Comparison of ENCODE assay signal across 1 cellular context in genomic region chr12:54337854-54338650, GRCh38.
TF ChIP-seq lines count a peak whose summit lies in the region.

No MANE protein-coding gene starts in this region.

TF ChIP-seq in GM23338, 12 proteins besides CTCF, POLR2A, EP300 and RAD21 (continued from another document):
- TF ChIP-seq ZNF462 (CRISPR knock-in tag; IDR thresholded peaks at IDR 0.05) (no peak), POLR2AphosphoS5 (IDR thresholded peaks at IDR 0.05; ENCODE audit: low read depth) (no peak), ZNF331 (CRISPR knock-in tag; IDR thresholded peaks at IDR 0.05; ENCODE audit: low read depth) (no peak), EZH2 (IDR thresholded peaks at IDR 0.05; ENCODE audit: low read depth, unreplicated experiment) (no peak), JUNB (IDR thresholded peaks at IDR 0.05; ENCODE audit: unreplicated experiment) (no peak), STAT1 (IDR thresholded peaks at IDR 0.05; ENCODE audit: unreplicated experiment) (no peak), ZNF114 (CRISPR knock-in tag; IDR thresholded peaks at IDR 0.05) (no peak), REST (IDR thresholded peaks at IDR 0.05; ENCODE audit: unreplicated experiment) (no peak), ETS1 (IDR thresholded peaks at IDR 0.05) (no peak), CREB1 (CRISPR knock-in tag; IDR thresholded peaks at IDR 0.05; ENCODE audit: low read depth) (no peak)
